ENCODE assay signal across 1 cellular context in genomic region chr9:84266087-84266561, GRCh38.
TF ChIP-seq lines count a peak whose summit lies in the region.

No MANE protein-coding gene starts in this region.

TF ChIP-seq in GM12878, 131 proteins besides CTCF, POLR2A, EP300 and RAD21 (continued from another document):
- no peak for TF ChIP-seq MLLT1 (IDR thresholded peaks at IDR 0.05)
